In genomic region chr21:42556960-42557359, GRCh38 we compare ENCODE assay signal across 19 cellular contexts. TPM values are rescaled to one million over a fixed set of nuclear protein-coding genes. Genes with fewer than 3 reads are reported as not detected.
DNase-seq lines count a peak whose midpoint lies in the region; ATAC-seq and TF ChIP-seq lines count a peak whose summit lies in the region.
"Had no signal": no experiment of that assay in that cellular context is flagged by ENCODE, and none has a peak within 500 bp of the region (broad histone marks: within the 10 kb centered on the region; RNA-seq: fewer than 3 reads in every experiment).

No MANE protein-coding gene starts in this region.

- no peak overlapping the region for H3K14ac ChIP-seq in trophoblast cell (ENCODE audit: low read length)

- no peak overlapping the region for H3K23ac ChIP-seq in trophoblast cell (ENCODE audit: low read length)

- H3K4me3 ChIP-seq in BLaER1 (no peak overlapping the region), trophoblast cell (ENCODE audit: low read depth, low read length) (no peak overlapping the region), vagina (no peak overlapping the region)
- H3K4me3 ChIP-seq: ovary, skin epidermis had no signal

- H2BK120ac ChIP-seq in trophoblast cell (ENCODE audit: insufficient read depth, low read length, poor library complexity): no peak overlapping the region

- H3K9me3 ChIP-seq in BLaER1 (no peaks in the 10 kb centered on the region), trophoblast cell (ENCODE audit: insufficient read depth, low read depth, low read length) (no peaks in the 10 kb centered on the region), vagina (no peaks in the 10 kb centered on the region)
- H3K9me3 ChIP-seq: ovary had no signal

- peaks cover 39% of the 10 kb centered on the region for H4K20me1 ChIP-seq in BLaER1

- TF ChIP-seq POLR2A in vagina (IDR thresholded peaks at IDR 0.05): no peak

- no peak overlapping the region for H4K8ac ChIP-seq in trophoblast cell (ENCODE audit: low read depth, low read length)

- H3K4me2 ChIP-seq in BLaER1 (peak overlapping the region; percentile 76), trophoblast cell (ENCODE audit: low read length) (no peak overlapping the region)

- H3K4me1 ChIP-seq in BLaER1: peaks cover 94% of the 10 kb centered on the region
- peaks cover 9 to 10% of the 10 kb centered on the region in 2 experiments for H3K4me1 ChIP-seq in trophoblast cell (ENCODE audit: control insufficient read depth in 1 of 2, insufficient read depth in 2 of 2, low read length in 2 of 2)
- no peaks in the 10 kb centered on the region for H3K4me1 ChIP-seq in vagina

- H3K27ac ChIP-seq in BLaER1: peak overlapping the region; percentile 32; the same call in 1 of the 2 replicates
- H3K27ac ChIP-seq in trophoblast cell (ENCODE audit: low read depth, low read length): peak overlapping the region; percentile 58
- H3K27ac ChIP-seq in vagina: no peak overlapping the region
- H3K27ac ChIP-seq: ovary, skin epidermis had no signal

- intact Hi-C loops in vagina (cut with DNase I): no loop called here

- no peak overlapping the region for H3K18ac ChIP-seq in trophoblast cell (ENCODE audit: low read length)

- no peak overlapping the region for H4K12ac ChIP-seq in trophoblast cell (ENCODE audit: low read depth, low read length)

- no peaks in the 10 kb centered on the region for H3K27me3 ChIP-seq in BLaER1
- H3K27me3 ChIP-seq in trophoblast cell (ENCODE audit: insufficient read depth, low read length): no peaks in the 10 kb centered on the region
- no peaks in the 10 kb centered on the region for H3K27me3 ChIP-seq in vagina
- H3K27me3 ChIP-seq: ovary had no signal

- no peak overlapping the region for H2AFZ ChIP-seq in trophoblast cell (ENCODE audit: insufficient read depth, low read length, poor library complexity)

- peaks cover 31% of the 10 kb centered on the region for H3K36me3 ChIP-seq in BLaER1
- peaks cover 23 to 32% of the 10 kb centered on the region in 2 experiments for H3K36me3 ChIP-seq in trophoblast cell (ENCODE audit: control insufficient read depth in 1 of 2, insufficient read depth in 2 of 2, low read length in 2 of 2)
- H3K36me3 ChIP-seq in vagina: peaks cover 0 to 7% of the 10 kb centered on the region in 2 donors

- H4K91ac ChIP-seq in trophoblast cell (ENCODE audit: low read depth, low read length): no peak overlapping the region

- no peak overlapping the region for H2BK5ac ChIP-seq in trophoblast cell (ENCODE audit: low read depth, low read length, poor library complexity)

- H2AK5ac ChIP-seq in trophoblast cell (ENCODE audit: low read length): no peak overlapping the region

- no CpG with 5 or more reads among the region's 14 CpGs for WGBS in trophoblast cell (ENCODE audit: extremely low coverage, insufficient coverage, insufficient read length)

- no peak overlapping the region; the same call in 1 of the 2 replicates for H3K9ac ChIP-seq in BLaER1
- H3K9ac ChIP-seq in trophoblast cell (ENCODE audit: low read length): peak overlapping the region; percentile 53

- H3K4ac ChIP-seq in trophoblast cell (ENCODE audit: low read depth, low read length): no peak overlapping the region

- DNase-seq in GM13977 (ENCODE audit: low spot score) (peak; percentile 60), glomerular visceral epithelial cell (ENCODE audit: extremely low spot score) (peak; percentile 6), trophoblast cell (peak; percentile 93), vagina (ENCODE audit: extremely low spot score in 2 of 2) (no peak), NCI-H526 treated with DMSO at 0.1 percent for 48 hours (lab: John Stamatoyannopoulos, UW) (no peak)
- no peak for DNase-seq in activated CD4-positive, alpha-beta T cell treated with anti-CD3 and anti-CD28 coated beads for 4 hours
- DNase-seq: activated CD4-positive, alpha-beta T cell treated with anti-CD3 and anti-CD28 coated beads for 1 hour; activated CD8-positive, alpha-beta memory T cell treated with anti-CD3 and anti-CD28 coated beads, Interleukin-2, amount 50 U/mL, for 48 hours; activated naive CD4-positive, alpha-beta T cell treated with Interleukin-2 at 50 U/mL for 16 hours; COR-L47; NCI-H187 treated with DMSO at 0.1 percent for 48 hours; SIG-M5 had no signal

- no peak for ATAC-seq in HG03280 (IDR thresholded peaks at IDR 0.05; ENCODE audit: unreplicated experiment)
- ATAC-seq: HCT116; stimulated activated effector memory CD8-positive, alpha-beta T cell treated with anti-CD3 and anti-CD28 coated beads, Interleukin-12 subunit alpha, Interleukin-12 subunit beta, amount 100 ng/mL, for 72 hours; T-helper 17 cell had no signal

- TF ChIP-seq CTCF in GM13977 (IDR thresholded peaks at IDR 0.05; ENCODE audit: extremely low read depth, insufficient read depth, missing control alignments) (no peak), vagina (IDR thresholded peaks at IDR 0.05) (no peak)

- no peak overlapping the region for H2BK12ac ChIP-seq in trophoblast cell (ENCODE audit: low read length)

- in situ Hi-C loops in GM13977 (cut with MboI; ENCODE audit: low pct_unique_long_range_greater_than_20kb, low sequenced_read_pairs, unreplicated experiment): no loop called here

- H3K79me2 ChIP-seq in trophoblast cell (ENCODE audit: control insufficient read depth, insufficient read depth, low read length, poor library complexity): no peaks in the 10 kb centered on the region

- H3K79me1 ChIP-seq in trophoblast cell (ENCODE audit: low read length): peaks cover 2% of the 10 kb centered on the region

RNA-seq across cellular contexts. Expression of gene SLC37A1, which starts 43.3 kb away (rescaled TPM):
- polyA plus RNA-seq in trophoblast cell (2013): 15.1 and 16.6 TPM in 2 replicates
- 11.8 TPM for total RNA-seq in vagina

Comparison
In these comparisons a context has a peak if more than half of its experiments do, and no peak if none do; other contexts are left out.
1. DNase-seq: peak in GM13977 (single experiment), glomerular visceral epithelial cell (single experiment) and trophoblast cell (2 of 2); none in vagina (0 of 2), NCI-H526 treated with DMSO at 0.1 percent for 48 hours (single experiment) and activated CD4-positive, alpha-beta T cell treated with anti-CD3 and anti-CD28 coated beads for 4 hours (0 of 2).